In the genomic region with DNA sequence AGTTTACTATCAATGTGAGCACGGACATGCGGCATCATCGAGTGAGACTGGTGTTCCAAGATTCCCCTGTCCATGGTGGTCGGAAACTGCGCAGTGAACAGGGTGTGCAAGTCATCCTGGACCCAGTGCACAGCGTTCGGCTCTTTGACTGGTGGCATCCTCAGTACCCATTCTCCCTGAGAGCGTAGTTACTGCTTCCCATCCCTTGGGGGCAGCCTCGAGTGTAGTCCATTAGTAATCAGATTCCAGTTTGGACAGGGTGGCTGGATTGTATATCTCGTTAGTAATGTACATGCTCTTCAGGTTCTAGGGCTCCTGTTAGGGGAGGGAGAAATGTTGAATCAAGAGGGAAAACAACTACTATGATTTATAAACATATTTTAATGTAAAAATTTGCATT, we compare ENCODE assay signal across 1 cellular context.
A peak's percentile ranks its signal among the peaks of the same experiment; 100 is the strongest.
TF ChIP-seq lines count a peak whose summit lies in the region.

No MANE protein-coding gene starts in this region.

TF ChIP-seq in HEK293, 187 proteins besides CTCF, POLR2A, EP300 and RAD21:
- TF ChIP-seq, protein P1, sequence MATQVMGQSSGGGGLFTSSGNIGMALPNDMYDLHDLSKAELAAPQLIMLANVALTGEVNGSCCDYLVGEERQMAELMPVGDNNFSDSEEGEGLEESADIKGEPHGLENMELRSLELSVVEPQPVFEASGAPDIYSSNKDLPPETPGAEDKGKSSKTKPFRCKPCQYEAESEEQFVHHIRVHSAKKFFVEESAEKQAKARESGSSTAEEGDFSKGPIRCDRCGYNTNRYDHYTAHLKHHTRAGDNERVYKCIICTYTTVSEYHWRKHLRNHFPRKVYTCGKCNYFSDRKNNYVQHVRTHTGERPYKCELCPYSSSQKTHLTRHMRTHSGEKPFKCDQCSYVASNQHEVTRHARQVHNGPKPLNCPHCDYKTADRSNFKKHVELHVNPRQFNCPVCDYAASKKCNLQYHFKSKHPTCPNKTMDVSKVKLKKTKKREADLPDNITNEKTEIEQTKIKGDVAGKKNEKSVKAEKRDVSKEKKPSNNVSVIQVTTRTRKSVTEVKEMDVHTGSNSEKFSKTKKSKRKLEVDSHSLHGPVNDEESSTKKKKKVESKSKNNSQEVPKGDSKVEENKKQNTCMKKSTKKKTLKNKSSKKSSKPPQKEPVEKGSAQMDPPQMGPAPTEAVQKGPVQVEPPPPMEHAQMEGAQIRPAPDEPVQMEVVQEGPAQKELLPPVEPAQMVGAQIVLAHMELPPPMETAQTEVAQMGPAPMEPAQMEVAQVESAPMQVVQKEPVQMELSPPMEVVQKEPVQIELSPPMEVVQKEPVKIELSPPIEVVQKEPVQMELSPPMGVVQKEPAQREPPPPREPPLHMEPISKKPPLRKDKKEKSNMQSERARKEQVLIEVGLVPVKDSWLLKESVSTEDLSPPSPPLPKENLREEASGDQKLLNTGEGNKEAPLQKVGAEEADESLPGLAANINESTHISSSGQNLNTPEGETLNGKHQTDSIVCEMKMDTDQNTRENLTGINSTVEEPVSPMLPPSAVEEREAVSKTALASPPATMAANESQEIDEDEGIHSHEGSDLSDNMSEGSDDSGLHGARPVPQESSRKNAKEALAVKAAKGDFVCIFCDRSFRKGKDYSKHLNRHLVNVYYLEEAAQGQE (tag by site-specific recombination; IDR thresholded peaks at IDR 0.05): peak; percentile 37; the same call in 1 of the 2 replicates
TF ChIP-seq in HEK293: peak in this region for 1; not testable (repeated sequence) for 186.
